In the genomic region with DNA sequence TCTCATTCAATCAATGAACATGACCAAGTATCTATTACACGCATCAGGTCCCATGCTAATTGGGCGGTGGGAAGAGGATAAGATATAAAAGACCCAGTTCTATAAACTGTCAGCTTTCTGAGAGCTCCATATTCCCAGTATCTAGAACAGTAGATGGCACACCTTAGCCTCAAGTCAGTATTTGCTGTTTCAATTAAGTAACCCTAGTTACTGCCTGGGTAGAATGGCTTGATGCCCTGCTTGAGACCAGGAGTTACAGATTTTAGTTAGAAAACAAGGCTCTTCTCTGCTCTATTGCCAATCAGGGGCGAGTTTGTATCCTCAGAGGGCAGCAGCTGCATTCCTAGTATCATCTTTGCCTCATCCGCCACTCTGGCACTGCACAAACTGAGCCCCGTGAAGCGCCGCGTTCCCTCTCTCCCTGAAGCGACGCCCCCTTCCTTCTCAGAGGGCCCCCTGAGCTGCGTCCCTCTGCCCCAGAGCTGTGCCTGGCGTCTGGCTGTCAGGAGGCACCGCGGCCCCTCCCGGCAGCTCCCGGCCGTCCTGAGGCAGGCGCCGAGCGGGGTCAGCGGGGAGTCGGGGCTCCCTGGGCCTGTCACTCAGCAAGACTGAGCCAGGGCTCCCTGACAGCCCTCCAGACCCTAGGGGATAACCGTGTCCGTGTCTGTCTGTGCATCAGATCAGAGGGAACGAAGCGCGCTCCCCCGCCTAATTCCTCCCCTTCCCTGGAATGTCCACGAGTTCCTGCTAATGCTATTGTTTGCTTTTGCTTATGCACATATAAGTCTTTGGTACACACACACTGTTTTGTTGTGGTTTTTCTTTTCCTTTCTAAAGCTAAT, we compare ENCODE assay signal across 8 cellular contexts.
DNase-seq lines count a peak whose midpoint lies in the region; ATAC-seq, FAIRE-seq and TF ChIP-seq lines count a peak whose summit lies in the region.

No MANE protein-coding gene starts in this region.

- H3K27ac Mint-ChIP-seq in astrocyte (ENCODE audit: unreplicated experiment): no peak overlapping the region

- H3K27me3 Mint-ChIP-seq in astrocyte (ENCODE audit: low read depth, unreplicated experiment): peaks cover 7% of the 10 kb centered on the region

- no peaks in the 10 kb centered on the region for H3K9me3 Mint-ChIP-seq in astrocyte (ENCODE audit: unreplicated experiment)

- 8 to 10% methylated on average over 28 to 29 of the region's 29 CpGs for WGBS in GM23248 (ENCODE audit: low coverage in 1 of 2, low lambda C conversion rate in 2 of 2, missing lambda C conversion rate in 2 of 2), 2 experiments

- TF ChIP-seq CTCF in astrocyte (IDR thresholded peaks at IDR 0.05; ENCODE audit: insufficient read depth, low read depth, low read length) (no peak), gastrocnemius medialis (IDR thresholded peaks at IDR 0.05 in 4 of 5, conservative IDR thresholded peaks at IDR 0.05 in 1 of 5) (no peak)

- peaks cover 3% of the 10 kb centered on the region for H3K4me1 Mint-ChIP-seq in astrocyte (ENCODE audit: low read depth, unreplicated experiment)

- no peaks in the 10 kb centered on the region for H3K9me2 ChIP-seq in GM23248 (ENCODE audit: insufficient read depth)

- no peaks in the 10 kb centered on the region for H3K9me3 ChIP-seq in GM23248 (ENCODE audit: low read depth)
- no peaks in the 10 kb centered on the region for H3K9me3 ChIP-seq in astrocyte (ENCODE audit: insufficient read depth, low read depth, low read length)
- no peaks in the 10 kb centered on the region for H3K9me3 ChIP-seq in gastrocnemius medialis

- no peak for TF ChIP-seq POLR2A in gastrocnemius medialis (IDR thresholded peaks at IDR 0.05)

- peak overlapping the region; percentile 65 for H3K9ac ChIP-seq in GM23248
- peak overlapping the region; percentile 82 for H3K9ac ChIP-seq in astrocyte (ENCODE audit: low read length)

- no peaks in the 10 kb centered on the region for H3F3A ChIP-seq in GM23248 (ENCODE audit: insufficient read depth)

- FAIRE-seq in astrocyte (lab: Jason Lieb, UNC): no peak

- H3K27me3 ChIP-seq in GM23248 (replicated peaks; ENCODE audit: insufficient read depth): no peaks in the 10 kb centered on the region
- H3K27me3 ChIP-seq in astrocyte (ENCODE audit: insufficient read depth, low read length): no peaks in the 10 kb centered on the region
- H3K27me3 ChIP-seq in gastrocnemius medialis: no peaks in the 10 kb centered on the region

- peak overlapping the region; percentile 62 for H3K4me3 Mint-ChIP-seq in astrocyte (ENCODE audit: unreplicated experiment)

- peak overlapping the region; percentile 88 for H3K4me2 ChIP-seq in GM23248 (ENCODE audit: unreplicated experiment)
- H3K4me2 ChIP-seq in astrocyte (ENCODE audit: low read length): peak overlapping the region; percentile 91

- H3K36me3 Mint-ChIP-seq in astrocyte (ENCODE audit: low read depth, unreplicated experiment): no peaks in the 10 kb centered on the region

- H2AFZ ChIP-seq in GM23248: peak overlapping the region; percentile 91
- peak overlapping the region; percentile 97 for H2AFZ ChIP-seq in astrocyte (ENCODE audit: low read depth, low read length)

- H3K36me3 ChIP-seq in GM23248 (ENCODE audit: low read depth) (no peaks in the 10 kb centered on the region), astrocyte (ENCODE audit: insufficient read depth, low read length) (no peaks in the 10 kb centered on the region), gastrocnemius medialis (no peaks in the 10 kb centered on the region)

- in situ Hi-C loops in GM23248 (cut with MboI) (loop anchor here (25.0 kb wide), 1 partner anchor 704 kb away; no protein-coding TSS in a partner anchor), gastrocnemius medialis (cut with MboI; ENCODE audit: low sequenced_read_pairs in 4 of 4) (loop anchor here in 2 of 4 donors (25.0 kb wide), 1 partner anchor 429 kb away; no protein-coding TSS in a partner anchor)

- H3K4me1 ChIP-seq in GM23248 (ENCODE audit: insufficient read depth) (0 out of 2 replicates have a peak, but pooled peaks cover 3% of the 10 kb centered on the region), astrocyte (ENCODE audit: insufficient read depth, low read length) (no peaks in the 10 kb centered on the region), gastrocnemius medialis (peaks cover 0 to 10% of the 10 kb centered on the region in 2 donors)

- DNase-seq in GM23248 (peak; percentile 40), astrocyte (ENCODE audit: low read depth) (peak; percentile 35), gastrocnemius medialis (no peak), CD1c-positive myeloid dendritic cell (ENCODE audit: extremely low spot score) (no peak), MV-4-11 (lab: John Stamatoyannopoulos, UW) (no peak)

- H3K79me2 ChIP-seq in GM23248 (ENCODE audit: insufficient read depth) (no peaks in the 10 kb centered on the region), astrocyte (ENCODE audit: insufficient read depth, low read length) (no peaks in the 10 kb centered on the region)

- intact Hi-C loops in gastrocnemius medialis (cut with DNase I; ENCODE audit: low total_unique reads): no loop called here

- H4K20me1 ChIP-seq in GM23248 (ENCODE audit: insufficient read depth) (no peaks in the 10 kb centered on the region), astrocyte (ENCODE audit: insufficient read depth, low read length) (no peaks in the 10 kb centered on the region)

- ATAC-seq in gastrocnemius medialis: no peak
- ATAC-seq in HG03439 (IDR thresholded peaks at IDR 0.05; ENCODE audit: unreplicated experiment): no peak
- no peak for ATAC-seq in HG02970 (IDR thresholded peaks at IDR 0.05; ENCODE audit: low FRiP score, unreplicated experiment)

- H3K27ac ChIP-seq in GM23248 (no peak overlapping the region), astrocyte (ENCODE audit: low read depth, low read length) (peak overlapping the region; percentile 46), gastrocnemius medialis (peak overlapping the region in 3 of 4 donors; percentile 10 to 45 (median 38))

- peak overlapping the region; percentile 79 for H3K4me3 ChIP-seq in GM23248
- peak overlapping the region; percentile 62 for H3K4me3 ChIP-seq in astrocyte (ENCODE audit: insufficient read depth, low read depth, low read length)
- peak overlapping the region; percentile 24 for H3K4me3 ChIP-seq in iPS-11a (ENCODE audit: low read depth, low read length)
- H3K4me3 ChIP-seq in gastrocnemius medialis: peak overlapping the region; percentile 30 to 43 (median 40)

Comparison
In these comparisons a context has a peak if more than half of its experiments do, and no peak if none do; other contexts are left out.
1. DNase-seq: peak in GM23248 (single experiment) and astrocyte (single experiment); none in gastrocnemius medialis (0 of 2), CD1c-positive myeloid dendritic cell (single experiment) and MV-4-11 (single experiment).
2. H3K4me3 ChIP-seq: peak in every context shown above with its lines; median percentile 79 in GM23248; 62 in astrocyte; 40 in gastrocnemius medialis; 24 in iPS-11a.